ENCODE assay signal across 8 cellular contexts in the genomic region with DNA sequence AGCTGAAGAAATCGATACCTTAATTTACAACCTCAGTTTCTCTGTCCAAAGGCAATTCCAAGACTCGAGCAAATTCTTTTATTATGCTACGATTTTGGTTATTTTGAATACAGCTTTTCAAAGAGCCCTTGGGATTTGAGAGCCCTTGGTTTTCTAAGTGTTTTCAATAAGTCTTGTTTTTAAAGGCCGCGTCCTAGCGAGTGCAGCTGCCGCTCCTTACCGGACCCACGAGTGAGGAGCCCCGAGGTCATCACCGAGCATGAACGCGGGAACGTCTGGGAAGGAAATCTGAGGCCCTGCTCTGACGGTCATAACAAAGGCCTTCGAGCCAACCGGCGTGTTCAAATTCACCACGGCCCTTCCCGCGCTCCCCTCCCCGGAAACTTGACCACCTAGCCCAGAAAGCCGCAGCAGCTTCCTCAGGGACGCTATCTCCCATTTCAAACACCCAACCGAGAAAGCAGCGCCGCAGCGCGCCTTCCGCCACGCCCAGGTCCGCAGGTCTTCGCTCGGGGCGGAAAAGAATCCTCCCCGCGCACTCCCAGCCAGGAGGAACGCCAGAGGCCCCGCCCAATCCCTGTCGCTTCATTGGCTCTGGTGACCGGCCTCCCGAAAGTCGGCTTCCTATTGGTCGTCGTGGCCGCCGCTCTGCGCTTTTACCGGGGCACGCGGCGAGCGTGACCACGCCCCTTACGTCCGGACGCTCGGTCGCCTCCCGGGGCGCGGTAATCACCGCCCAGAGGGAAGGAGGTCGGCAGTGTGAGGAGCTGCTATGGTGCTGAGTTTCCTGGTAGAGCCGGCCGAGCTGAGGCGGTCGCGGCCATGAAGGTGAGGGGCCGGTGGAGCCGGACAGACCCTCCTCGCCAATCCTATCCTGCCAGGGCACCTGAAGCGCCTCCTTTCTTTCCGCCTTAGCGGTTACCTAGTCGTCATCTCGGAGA. TPM values are rescaled to one million over a fixed set of nuclear protein-coding genes. Genes with fewer than 3 reads are reported as not detected.
DNase-seq lines count a peak whose midpoint lies in the region; ATAC-seq and TF ChIP-seq lines count a peak whose summit lies in the region.

A gene with protein sequence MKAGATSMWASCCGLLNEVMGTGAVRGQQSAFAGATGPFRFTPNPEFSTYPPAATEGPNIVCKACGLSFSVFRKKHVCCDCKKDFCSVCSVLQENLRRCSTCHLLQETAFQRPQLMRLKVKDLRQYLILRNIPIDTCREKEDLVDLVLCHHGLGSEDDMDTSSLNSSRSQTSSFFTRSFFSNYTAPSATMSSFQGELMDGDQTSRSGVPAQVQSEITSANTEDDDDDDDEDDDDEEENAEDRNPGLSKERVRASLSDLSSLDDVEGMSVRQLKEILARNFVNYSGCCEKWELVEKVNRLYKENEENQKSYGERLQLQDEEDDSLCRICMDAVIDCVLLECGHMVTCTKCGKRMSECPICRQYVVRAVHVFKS (plus strand): TSS at position 728 of the 941 bp plus-strand sequence. CDS start 95 bp downstream, at position 823.

- H3K4me3 ChIP-seq in heart right ventricle (peak within 1 kb of the TSS; percentile 81 to 99 (median 94)), upper lobe of right lung (peak within 1 kb of the TSS; percentile 98)

- TF ChIP-seq CTCF in GM13977 (IDR thresholded peaks at IDR 0.05; ENCODE audit: extremely low read depth, insufficient read depth, missing control alignments) (no peak), heart right ventricle (IDR thresholded peaks at IDR 0.05) (peak in 2 of 9 donors; percentile 25 to 41), upper lobe of right lung (IDR thresholded peaks at IDR 0.05) (no peak)

- no peaks in the 10 kb centered on the region for H3K27me3 Mint-ChIP-seq in T-helper 1 cell treated with Interleukin-12 subunit alpha and Interleukin-12 subunit beta and Interleukin-4 antibody, amounts not matched to agents 30 μg/mL and 1 μg/mL, for 36 hours (ENCODE audit: low read depth)

- H3K4me3 Mint-ChIP-seq in T-helper 1 cell treated with Interleukin-12 subunit alpha and Interleukin-12 subunit beta and Interleukin-4 antibody, amounts not matched to agents 30 μg/mL and 1 μg/mL, for 36 hours: peak within 1 kb of the TSS; percentile 98

- H3K4me1 ChIP-seq in heart right ventricle: peaks cover 5 to 37% (median 25%) of the 10 kb centered on the region in 9 donors
- peaks cover 15% of the 10 kb centered on the region for H3K4me1 ChIP-seq in upper lobe of right lung

- H3K27me3 ChIP-seq in heart right ventricle (no peaks in the 10 kb centered on the region), upper lobe of right lung (no peaks in the 10 kb centered on the region)

- H3K27ac ChIP-seq in heart right ventricle (peak within 1 kb of the TSS; percentile 68 to 96 (median 92)), upper lobe of right lung (peak within 1 kb of the TSS; percentile 94)

- ATAC-seq in HG02884 (IDR thresholded peaks at IDR 0.05; ENCODE audit: unreplicated experiment) (peak; percentile 90), heart right ventricle (peak; percentile 99 to 100 (median 100)), upper lobe of right lung (peak; percentile 99)

- intact Hi-C loops in heart right ventricle (cut with DNase I) (loop anchor here in 6 of 10 donors (2.0 to 5.0 kb wide), 2 partner anchors 47 kb away; a partner anchor contains a TSS), posterior vena cava (cut with DNase I) (no loop called here), upper lobe of right lung (cut with DNase I) (no loop called here)

- DNase-seq in GM13977 (ENCODE audit: low spot score): peak; percentile 96
- DNase-seq in NCI-H1694 (lab: John Stamatoyannopoulos, UW): peak; percentile 89
- DNase-seq in amniotic stem cell (lab: John Stamatoyannopoulos, UW): peak; percentile 97
- DNase-seq in heart right ventricle: peak; percentile 99
- peak; percentile 100 for DNase-seq in posterior vena cava (ENCODE audit: low spot score)
- peak; percentile 100 for DNase-seq in upper lobe of right lung

- in situ Hi-C loops in GM13977 (cut with MboI; ENCODE audit: low pct_unique_long_range_greater_than_20kb, low sequenced_read_pairs, unreplicated experiment): no loop called here

- H3K36me3 Mint-ChIP-seq in T-helper 1 cell treated with Interleukin-12 subunit alpha and Interleukin-12 subunit beta and Interleukin-4 antibody, amounts not matched to agents 30 μg/mL and 1 μg/mL, for 36 hours (ENCODE audit: low read depth): peaks cover 9% of the 10 kb centered on the region

- peak within 1 kb of the TSS; percentile 94 for H3K27ac Mint-ChIP-seq in T-helper 1 cell treated with Interleukin-12 subunit alpha and Interleukin-12 subunit beta and Interleukin-4 antibody, amounts not matched to agents 30 μg/mL and 1 μg/mL, for 36 hours

- no peaks in the 10 kb centered on the region for H3K9me3 Mint-ChIP-seq in T-helper 1 cell treated with Interleukin-12 subunit alpha and Interleukin-12 subunit beta and Interleukin-4 antibody, amounts not matched to agents 30 μg/mL and 1 μg/mL, for 36 hours

- WGBS in heart right ventricle, 2 donors: 0% methylated on average over 73 to 77 of the region's 77 CpGs

- H3K36me3 ChIP-seq in heart right ventricle (peaks cover 0 to 14% (median 0%) of the 10 kb centered on the region in 9 donors), upper lobe of right lung (peaks cover 6% of the 10 kb centered on the region)

- H3K4me1 Mint-ChIP-seq in T-helper 1 cell treated with Interleukin-12 subunit alpha and Interleukin-12 subunit beta and Interleukin-4 antibody, amounts not matched to agents 30 μg/mL and 1 μg/mL, for 36 hours (ENCODE audit: low read depth): peaks cover 24% of the 10 kb centered on the region

- H3K9me3 ChIP-seq in heart right ventricle (no peaks in the 10 kb centered on the region), upper lobe of right lung (no peaks in the 10 kb centered on the region)

RNA-seq across cellular contexts. Expression of the gene that starts here (rescaled TPM):
- total RNA-seq in heart right ventricle: 10 to 100 TPM; 21.6 to 37.9 (median 24.9) TPM
- polyA plus RNA-seq in heart right ventricle: 10 to 100 TPM; 18.9 to 19.3 TPM
- total RNA-seq in posterior vena cava: 10 to 100 TPM; 24.4 to 27.3 TPM
- total RNA-seq in upper lobe of right lung: 29.5 TPM

Comparison
In these comparisons a context has a peak if more than half of its experiments do, and no peak if none do; other contexts are left out.
1. Peak in every context shown above with its lines: DNase-seq, ATAC-seq, H3K4me3 ChIP-seq and H3K27ac ChIP-seq.
2. intact Hi-C loops: an anchor here in heart right ventricle (2.0 to 5.0 kb wide); none called in posterior vena cava and upper lobe of right lung.